8 cellular contexts compared by ENCODE assay signal in genomic region chr4:184825394-184826314, GRCh38. TPM values are rescaled to one million over a fixed set of nuclear protein-coding genes. Genes with fewer than 3 reads are reported as not detected.
DNase-seq lines count a peak whose midpoint lies in the region; ATAC-seq, FAIRE-seq and TF ChIP-seq lines count a peak whose summit lies in the region.

TSS of gene ACSL1 (minus strand) at chr4:184825968. CDS start at chr4:184803514, 22,454 bp downstream.

- H3K9me3 ChIP-seq in CD8-positive, alpha-beta memory T cell (ENCODE audit: low read length) = no peaks in the 10 kb centered on the region

- TF ChIP-seq CTCF in fibroblast of mammary gland (conservative IDR thresholded peaks at IDR 0.05; ENCODE audit: control insufficient read depth, insufficient read depth, low read depth, low read length) = no peak

- H3K4me1 Mint-ChIP-seq in CD8-positive, alpha-beta memory T cell = peaks cover 23 to 42% (median 40%) of the 10 kb centered on the region in 3 donors
- H3K4me1 Mint-ChIP-seq in activated T-helper 1 cell treated with anti-CD3 and anti-CD28 coated beads, Interleukin-12 subunit alpha, Interleukin-12 subunit beta, Interleukin-2, Interleukin-4 antibody, amounts not matched to agents 30 ng/mL and 10 ng/mL and 1 ng/mL, durations not matched to agents 14 hours and 24 hours and 36 hours (ENCODE audit: low read depth) = peaks cover 57% of the 10 kb centered on the region
- H3K4me1 Mint-ChIP-seq in natural killer cell treated with Interleukin-12 subunit alpha and Interleukin-12 subunit beta and Interleukin-15 and Interleukin-18, amount 100 ng/mL, for 72 hours (ENCODE audit: low read depth in 2 of 2) = peaks cover 31 to 38% of the 10 kb centered on the region in 2 donors
- peaks cover 46% of the 10 kb centered on the region for H3K4me1 Mint-ChIP-seq in stimulated activated naive CD8-positive, alpha-beta T cell treated with anti-CD3 and anti-CD28 coated beads, Interleukin-15, Interleukin-2, amounts not matched to agents 100 ng/mL and 50 ng/mL, for 24 hours (ENCODE audit: low read depth)

- no peaks in the 10 kb centered on the region for H3K27me3 Mint-ChIP-seq in CD8-positive, alpha-beta memory T cell
- H3K27me3 Mint-ChIP-seq in activated T-helper 1 cell treated with anti-CD3 and anti-CD28 coated beads, Interleukin-12 subunit alpha, Interleukin-12 subunit beta, Interleukin-2, Interleukin-4 antibody, amounts not matched to agents 30 ng/mL and 10 ng/mL and 1 ng/mL, durations not matched to agents 14 hours and 24 hours and 36 hours (ENCODE audit: insufficient read depth) = peaks cover 8% of the 10 kb centered on the region
- H3K27me3 Mint-ChIP-seq in natural killer cell treated with Interleukin-12 subunit alpha and Interleukin-12 subunit beta and Interleukin-15 and Interleukin-18, amount 100 ng/mL, for 72 hours = peaks cover 6 to 9% of the 10 kb centered on the region in 2 donors
- H3K27me3 Mint-ChIP-seq in stimulated activated naive CD8-positive, alpha-beta T cell treated with anti-CD3 and anti-CD28 coated beads, Interleukin-15, Interleukin-2, amounts not matched to agents 100 ng/mL and 50 ng/mL, for 24 hours = peaks cover 6% of the 10 kb centered on the region

- POLR2A ChIA-PET in CD8-positive, alpha-beta memory T cell (lab: Charles Lee) = interaction anchor here (1.7 to 2.5 kb wide), 2 partner anchors 92 to 176 kb away, joined by 6 to 8 read pairs; partner anchors contain the start of genes CASP3, CENPU and PRIMPOL

- peak; percentile 73 to 87 (median 77) for DNase-seq in CD8-positive, alpha-beta memory T cell
- DNase-seq in RCC 7860 (ENCODE audit: low spot score) = peak; percentile 29
- DNase-seq in activated T-helper 1 cell treated with anti-CD3 and anti-CD28 coated beads, Interleukin-12 subunit alpha, Interleukin-12 subunit beta, Interleukin-2, Interleukin-4 antibody, amounts not matched to agents 30 ng/mL and 10 ng/mL and 1 ng/mL, durations not matched to agents 14 hours and 24 hours and 36 hours (ENCODE audit: low spot score) = peak; percentile 75
- peak; percentile 53 for DNase-seq in fibroblast of mammary gland (ENCODE audit: low read depth)
- peak; percentile 85 for DNase-seq in natural killer cell treated with Interleukin-12 subunit alpha and Interleukin-12 subunit beta and Interleukin-15 and Interleukin-18, amount 100 ng/mL, for 72 hours (ENCODE audit: low spot score)

- H3K27ac Mint-ChIP-seq in CD8-positive, alpha-beta memory T cell = peak within 1 kb of the TSS; percentile 90 to 97 (median 94)
- H3K27ac Mint-ChIP-seq in activated T-helper 1 cell treated with anti-CD3 and anti-CD28 coated beads, Interleukin-12 subunit alpha, Interleukin-12 subunit beta, Interleukin-2, Interleukin-4 antibody, amounts not matched to agents 30 ng/mL and 10 ng/mL and 1 ng/mL, durations not matched to agents 14 hours and 24 hours and 36 hours = peak within 1 kb of the TSS; percentile 96
- H3K27ac Mint-ChIP-seq in natural killer cell treated with Interleukin-12 subunit alpha and Interleukin-12 subunit beta and Interleukin-15 and Interleukin-18, amount 100 ng/mL, for 72 hours = peak within 1 kb of the TSS; percentile 83 to 86
- peak within 1 kb of the TSS; percentile 87 for H3K27ac Mint-ChIP-seq in stimulated activated naive CD8-positive, alpha-beta T cell treated with anti-CD3 and anti-CD28 coated beads, Interleukin-15, Interleukin-2, amounts not matched to agents 100 ng/mL and 50 ng/mL, for 24 hours

- no peaks in the 10 kb centered on the region for H3K9me3 Mint-ChIP-seq in CD8-positive, alpha-beta memory T cell
- no peaks in the 10 kb centered on the region for H3K9me3 Mint-ChIP-seq in activated T-helper 1 cell treated with anti-CD3 and anti-CD28 coated beads, Interleukin-12 subunit alpha, Interleukin-12 subunit beta, Interleukin-2, Interleukin-4 antibody, amounts not matched to agents 30 ng/mL and 10 ng/mL and 1 ng/mL, durations not matched to agents 14 hours and 24 hours and 36 hours
- no peaks in the 10 kb centered on the region for H3K9me3 Mint-ChIP-seq in natural killer cell treated with Interleukin-12 subunit alpha and Interleukin-12 subunit beta and Interleukin-15 and Interleukin-18, amount 100 ng/mL, for 72 hours
- H3K9me3 Mint-ChIP-seq in stimulated activated naive CD8-positive, alpha-beta T cell treated with anti-CD3 and anti-CD28 coated beads, Interleukin-15, Interleukin-2, amounts not matched to agents 100 ng/mL and 50 ng/mL, for 24 hours = no peaks in the 10 kb centered on the region

- H3K27ac ChIP-seq in CD8-positive, alpha-beta memory T cell (ENCODE audit: low read depth, low read length) = peak within 1 kb of the TSS; percentile 55

- H3K4me3 Mint-ChIP-seq in CD8-positive, alpha-beta memory T cell = peak within 1 kb of the TSS; percentile 90 to 93 (median 92)
- H3K4me3 Mint-ChIP-seq in activated T-helper 1 cell treated with anti-CD3 and anti-CD28 coated beads, Interleukin-12 subunit alpha, Interleukin-12 subunit beta, Interleukin-2, Interleukin-4 antibody, amounts not matched to agents 30 ng/mL and 10 ng/mL and 1 ng/mL, durations not matched to agents 14 hours and 24 hours and 36 hours = peak within 1 kb of the TSS; percentile 93
- peak within 1 kb of the TSS; percentile 96 for H3K4me3 Mint-ChIP-seq in natural killer cell treated with Interleukin-12 subunit alpha and Interleukin-12 subunit beta and Interleukin-15 and Interleukin-18, amount 100 ng/mL, for 72 hours
- peak within 1 kb of the TSS; percentile 94 for H3K4me3 Mint-ChIP-seq in stimulated activated naive CD8-positive, alpha-beta T cell treated with anti-CD3 and anti-CD28 coated beads, Interleukin-15, Interleukin-2, amounts not matched to agents 100 ng/mL and 50 ng/mL, for 24 hours

- CTCF ChIA-PET in CD8-positive, alpha-beta memory T cell (lab: Charles Lee) = no interaction called here

- H3K4me1 ChIP-seq in CD8-positive, alpha-beta memory T cell (ENCODE audit: insufficient read depth, low read length) = peaks cover 16% of the 10 kb centered on the region

- no peak for FAIRE-seq in RCC 7860 (lab: Jason Lieb, UNC)

- peak; percentile 80 for ATAC-seq in GM19395 (IDR thresholded peaks at IDR 0.05; ENCODE audit: unreplicated experiment)
- peak; percentile 72 for ATAC-seq in HG03521 (IDR thresholded peaks at IDR 0.05; ENCODE audit: unreplicated experiment)
- peak; percentile 93 to 95 for ATAC-seq in natural killer cell treated with Interleukin-12 subunit alpha and Interleukin-12 subunit beta and Interleukin-15 and Interleukin-18, amount 100 ng/mL, for 72 hours

- intact Hi-C loops in activated T-helper 1 cell treated with anti-CD3 and anti-CD28 coated beads, Interleukin-12 subunit alpha, Interleukin-12 subunit beta, Interleukin-2, Interleukin-4 antibody, amounts not matched to agents 30 ng/mL and 10 ng/mL and 1 ng/mL, durations not matched to agents 14 hours and 24 hours and 36 hours (cut with micrococcal nuclease) = loop anchor here (1.0 to 10.0 kb wide), 16 partner anchors 24 to 1383 kb away; partner anchors contain the start of genes ANKRD37, CASP3, CDKN2AIP and CENPU

- no peaks in the 10 kb centered on the region for H3K36me3 ChIP-seq in CD8-positive, alpha-beta memory T cell (ENCODE audit: insufficient read depth, low read length)

- peaks cover 0 to 6% (median 0%) of the 10 kb centered on the region in 3 donors for H3K36me3 Mint-ChIP-seq in CD8-positive, alpha-beta memory T cell
- peaks cover 14% of the 10 kb centered on the region for H3K36me3 Mint-ChIP-seq in activated T-helper 1 cell treated with anti-CD3 and anti-CD28 coated beads, Interleukin-12 subunit alpha, Interleukin-12 subunit beta, Interleukin-2, Interleukin-4 antibody, amounts not matched to agents 30 ng/mL and 10 ng/mL and 1 ng/mL, durations not matched to agents 14 hours and 24 hours and 36 hours (ENCODE audit: low read depth)
- peaks cover 7% of the 10 kb centered on the region for H3K36me3 Mint-ChIP-seq in natural killer cell treated with Interleukin-12 subunit alpha and Interleukin-12 subunit beta and Interleukin-15 and Interleukin-18, amount 100 ng/mL, for 72 hours
- no peaks in the 10 kb centered on the region for H3K36me3 Mint-ChIP-seq in stimulated activated naive CD8-positive, alpha-beta T cell treated with anti-CD3 and anti-CD28 coated beads, Interleukin-15, Interleukin-2, amounts not matched to agents 100 ng/mL and 50 ng/mL, for 24 hours (ENCODE audit: low read depth)

- peak within 1 kb of the TSS; percentile 68 for H3K4me3 ChIP-seq in CD8-positive, alpha-beta memory T cell (ENCODE audit: low read length)
- peak within 1 kb of the TSS; percentile 81 for H3K4me3 ChIP-seq in fibroblast of mammary gland (ENCODE audit: control insufficient read depth, low read depth, low read length)

- H3K27me3 ChIP-seq in CD8-positive, alpha-beta memory T cell (ENCODE audit: insufficient read depth, low read length, poor library complexity, severe bottlenecking) = no peaks in the 10 kb centered on the region

RNA-seq across cellular contexts. Expression of gene ACSL1, which starts in this region (rescaled TPM):
- total RNA-seq in CD8-positive, alpha-beta memory T cell = 10 to 100 TPM; 23.5 to 25.4 TPM
- polyA plus RNA-seq in CD8-positive, alpha-beta memory T cell = 7.5 TPM
- 56.7 and 61.8 TPM in 2 replicates for total RNA-seq in activated T-helper 1 cell treated with anti-CD3 and anti-CD28 coated beads, Interleukin-12 subunit alpha, Interleukin-12 subunit beta, Interleukin-2, Interleukin-4 antibody, amounts not matched to agents 30 ng/mL and 10 ng/mL and 1 ng/mL, durations not matched to agents 14 hours and 24 hours and 36 hours
- total RNA-seq in natural killer cell treated with Interleukin-12 subunit alpha and Interleukin-12 subunit beta and Interleukin-15 and Interleukin-18, amount 100 ng/mL, for 72 hours = 100 to 1,000 TPM; 110 to 111 TPM

Comparison
In these comparisons a context has a peak if more than half of its experiments do, and no peak if none do; other contexts are left out.
1. Peak in every context shown above with its lines: DNase-seq, ATAC-seq, H3K4me3 ChIP-seq and H3K27ac ChIP-seq.
2. DNase-seq: peak in every context shown above with its lines; median percentile 85 in natural killer cell treated with Interleukin-12 subunit alpha and Interleukin-12 subunit beta and Interleukin-15 and Interleukin-18, amount 100 ng/mL, for 72 hours; 77 in CD8-positive, alpha-beta memory T cell; 75 in activated T-helper 1 cell treated with anti-CD3 and anti-CD28 coated beads, Interleukin-12 subunit alpha, Interleukin-12 subunit beta, Interleukin-2, Interleukin-4 antibody, amounts not matched to agents 30 ng/mL and 10 ng/mL and 1 ng/mL, durations not matched to agents 14 hours and 24 hours and 36 hours; 53 in fibroblast of mammary gland; 29 in RCC 7860.